In genomic region chr2:216445489-216445888, GRCh38 we compare ENCODE assay signal across 13 cellular contexts. TPM values are rescaled to one million over a fixed set of nuclear protein-coding genes. Genes with fewer than 3 reads are reported as not detected.
A peak's percentile ranks its signal among the peaks of the same experiment; 100 is the strongest.
DNase-seq lines count a peak whose midpoint lies in the region; ATAC-seq, FAIRE-seq and TF ChIP-seq lines count a peak whose summit lies in the region.
"Had no signal": no experiment of that assay in that cellular context is flagged by ENCODE, and none has a peak within 500 bp of the region (broad histone marks: within the 10 kb centered on the region; RNA-seq: fewer than 3 reads in every experiment).

No MANE protein-coding gene starts in this region.

- TF ChIP-seq CTCF in endothelial cell of umbilical vein (IDR thresholded peaks at IDR 0.05; ENCODE audit: extremely low read depth in 1 of 2, insufficient read depth in 1 of 2, low read depth in 1 of 2, low read length in 2 of 2) = no peak

- peaks cover 57 to 73% of the 10 kb centered on the region in 2 donors for H3K36me3 Mint-ChIP-seq in stimulated activated naive B cell treated with anti-CD40 and anti-IgM and Interleukin-4, amounts not matched to agents 10 μg/mL and 1 μg/mL and 100 μg/mL, for 72 hours

- H3K9me3 Mint-ChIP-seq in stimulated activated naive B cell treated with anti-CD40 and anti-IgM and Interleukin-4, amounts not matched to agents 10 μg/mL and 1 μg/mL and 100 μg/mL, for 72 hours = peaks cover 3 to 5% of the 10 kb centered on the region in 2 donors

- H3K4me1 ChIP-seq in endothelial cell of umbilical vein (ENCODE audit: control insufficient read depth, extremely low read depth, insufficient read depth, low read length) (no peaks in the 10 kb centered on the region), GM23248 (ENCODE audit: insufficient read depth) (no peaks in the 10 kb centered on the region)
- H3K4me1 ChIP-seq: BLaER1 had no signal

- no peak for TF ChIP-seq POLR2A in endothelial cell of umbilical vein (IDR thresholded peaks at IDR 0.05; ENCODE audit: low read depth, low read length)

- no peaks in the 10 kb centered on the region for H3K4me1 Mint-ChIP-seq in stimulated activated naive B cell treated with anti-CD40 and anti-IgM and Interleukin-4, amounts not matched to agents 10 μg/mL and 1 μg/mL and 100 μg/mL, for 72 hours
- H3K4me1 Mint-ChIP-seq: IgD-negative memory B cell had no signal

- H3K9me2 ChIP-seq in GM23248 (ENCODE audit: insufficient read depth) = no peaks in the 10 kb centered on the region

- CTCF ChIA-PET in endothelial cell of umbilical vein (lab: Charles Lee) = interaction anchor here (0.6 to 1.1 kb wide), 2 partner anchors 39 to 1268 kb away, joined by 3 read pairs; no protein-coding TSS in a partner anchor

- FAIRE-seq in endothelial cell of umbilical vein (lab: Jason Lieb, UNC) = no peak

- H3K36me3 ChIP-seq in endothelial cell of umbilical vein (ENCODE audit: control insufficient read depth in 2 of 2, extremely low read depth in 1 of 2, insufficient read depth in 2 of 2, low read length in 2 of 2) (peaks cover 8 to 14% of the 10 kb centered on the region in 2 experiments), GM23248 (ENCODE audit: low read depth) (peaks cover 52% of the 10 kb centered on the region)

- H3K4me2 ChIP-seq in endothelial cell of umbilical vein (ENCODE audit: insufficient read depth, low read length) = no peak overlapping the region
- no peak overlapping the region for H3K4me2 ChIP-seq in GM23248 (ENCODE audit: unreplicated experiment)
- H3K4me2 ChIP-seq: BLaER1 had no signal

- POLR2A ChIA-PET in endothelial cell of umbilical vein (lab: Charles Lee) = interaction anchor here (1.1 kb wide), 1 partner anchor 53 kb away, joined by 6 read pairs; the partner anchor contains the start of gene RPL37A

- no peaks in the 10 kb centered on the region for H3K27me3 ChIP-seq in endothelial cell of umbilical vein (ENCODE audit: control insufficient read depth in 2 of 2, insufficient read depth in 2 of 2, low read length in 2 of 2)
- no peaks in the 10 kb centered on the region for H3K27me3 ChIP-seq in GM23248 (replicated peaks; ENCODE audit: insufficient read depth)
- H3K27me3 ChIP-seq: BLaER1 had no signal

- no peaks in the 10 kb centered on the region for H4K20me1 ChIP-seq in endothelial cell of umbilical vein (replicated peaks; ENCODE audit: control insufficient read depth, extremely low read depth, insufficient read depth, low read length)
- H4K20me1 ChIP-seq in GM23248 (ENCODE audit: insufficient read depth) = no peaks in the 10 kb centered on the region
- H4K20me1 ChIP-seq: BLaER1 had no signal

- H3K27ac Mint-ChIP-seq in stimulated activated naive B cell treated with anti-CD40 and anti-IgM and Interleukin-4, amounts not matched to agents 10 μg/mL and 1 μg/mL and 100 μg/mL, for 72 hours = no peak overlapping the region
- H3K27ac Mint-ChIP-seq: IgD-negative memory B cell had no signal

- H3K27ac ChIP-seq in endothelial cell of umbilical vein (ENCODE audit: insufficient read depth, low read depth, low read length) (no peak overlapping the region), GM23248 (no peak overlapping the region)
- H3K27ac ChIP-seq: BLaER1 had no signal

- intact Hi-C loops in endothelial cell of umbilical vein (cut with micrococcal nuclease) = no loop called here

- no peak for ATAC-seq in stimulated activated naive B cell treated with anti-CD40 and anti-IgM and Interleukin-4, amounts not matched to agents 10 μg/mL and 1 μg/mL and 100 μg/mL, for 72 hours (replicated peaks)
- ATAC-seq: PC-3 had no signal

- H3K79me2 ChIP-seq in endothelial cell of umbilical vein (ENCODE audit: control insufficient read depth, insufficient read depth, low read length) (no peaks in the 10 kb centered on the region), GM23248 (ENCODE audit: insufficient read depth) (no peaks in the 10 kb centered on the region)

- dilution Hi-C loops in endothelial cell of umbilical vein (cut with MboI; ENCODE audit: extremely low pct_ligation_motif_present, low sequenced_read_pairs) = no loop called here

- H2AFZ ChIP-seq in endothelial cell of umbilical vein (ENCODE audit: low read depth, low read length) = no peak overlapping the region
- H2AFZ ChIP-seq in GM23248 = no peak overlapping the region

- H3K4me3 ChIP-seq in endothelial cell of umbilical vein (replicated peaks in 1 of 3; ENCODE audit: insufficient read depth in 1 of 3, low read depth in 1 of 3, low read length in 3 of 3) = no peak overlapping the region
- H3K4me3 ChIP-seq in GM23248 = no peak overlapping the region
- H3K4me3 ChIP-seq: BLaER1 had no signal

- 89% methylated on average over 5 of the region's 5 CpGs for WGBS in GM23248 (ENCODE audit: low coverage in 1 of 2, low lambda C conversion rate in 2 of 2, missing lambda C conversion rate in 2 of 2), 2 experiments

- in situ Hi-C loops in GM23248 (cut with MboI) = no loop called here

- H3F3A ChIP-seq in GM23248 (ENCODE audit: insufficient read depth) = no peaks in the 10 kb centered on the region

- H3K9ac ChIP-seq in endothelial cell of umbilical vein (replicated peaks; ENCODE audit: extremely low read depth, insufficient read depth, low read length) = no peak overlapping the region
- no peak overlapping the region for H3K9ac ChIP-seq in GM23248
- H3K9ac ChIP-seq: BLaER1 had no signal

- no peaks in the 10 kb centered on the region for H3K9me3 ChIP-seq in endothelial cell of umbilical vein (replicated peaks; ENCODE audit: control insufficient read depth, insufficient read depth, low read length)
- H3K9me3 ChIP-seq in GM23248 (ENCODE audit: low read depth) = no peaks in the 10 kb centered on the region

- no TSS peak for BruUV-seq in endothelial cell of umbilical vein (replicated peaks; lab: Mats Ljungman, UMichigan)

- H3K9me1 ChIP-seq in endothelial cell of umbilical vein (replicated peaks; ENCODE audit: control insufficient read depth, extremely low read depth, insufficient read depth, low read length) = no peaks in the 10 kb centered on the region

- H3K27me3 Mint-ChIP-seq in stimulated activated naive B cell treated with anti-CD40 and anti-IgM and Interleukin-4, amounts not matched to agents 10 μg/mL and 1 μg/mL and 100 μg/mL, for 72 hours = no peaks in the 10 kb centered on the region
- H3K27me3 Mint-ChIP-seq: IgD-negative memory B cell had no signal

- H3K4me3 Mint-ChIP-seq in stimulated activated naive B cell treated with anti-CD40 and anti-IgM and Interleukin-4, amounts not matched to agents 10 μg/mL and 1 μg/mL and 100 μg/mL, for 72 hours = no peak overlapping the region
- H3K4me3 Mint-ChIP-seq: H9, IgD-negative memory B cell had no signal

- DNase-seq in EH (ENCODE audit: low read depth) = peak; percentile 7
- DNase-seq in NCI-H1105 treated with DMSO at 0.1 percent for 48 hours (lab: John Stamatoyannopoulos, UW) = peak; percentile 55
- peak; percentile 89 for DNase-seq in NCI-H69 (lab: John Stamatoyannopoulos, UW)
- peak; percentile 20 for DNase-seq in endothelial cell of umbilical vein (ENCODE audit: low read depth, low spot score)
- no peak for DNase-seq in GM23248
- no peak for DNase-seq in stimulated activated naive B cell treated with anti-CD40 and anti-IgM and Interleukin-4, amounts not matched to agents 10 μg/mL and 1 μg/mL and 100 μg/mL, for 72 hours
- no peak for DNase-seq in NCI-H187 treated with DMSO at 0.1 percent for 48 hours (lab: John Stamatoyannopoulos, UW)
- DNase-seq: H9, NCI-H2107, NCI-H510A, PC-3 had no signal

TF ChIP-seq in endothelial cell of umbilical vein, 7 proteins besides CTCF, POLR2A, EP300 and RAD21:
- TF ChIP-seq GATA2 (IDR thresholded peaks at IDR 0.05; ENCODE audit: insufficient read depth, insufficient read length, low read depth, low read length) = no peak
- TF ChIP-seq JUN (IDR thresholded peaks at IDR 0.05; ENCODE audit: borderline replicate concordance, insufficient read depth, insufficient read length, low read depth) = no peak
- no peak for TF ChIP-seq MYC (IDR thresholded peaks at IDR 0.05; ENCODE audit: low read depth, low read length)
- no peak for TF ChIP-seq EZH2 (IDR thresholded peaks at IDR 0.05; ENCODE audit: borderline replicate concordance, low read depth, low read length, severe bottlenecking)
- TF ChIP-seq POLR2AphosphoS5 (IDR thresholded peaks at IDR 0.05; ENCODE audit: insufficient read depth, low read depth, low read length) = no peak
- TF ChIP-seq, protein P1, sequence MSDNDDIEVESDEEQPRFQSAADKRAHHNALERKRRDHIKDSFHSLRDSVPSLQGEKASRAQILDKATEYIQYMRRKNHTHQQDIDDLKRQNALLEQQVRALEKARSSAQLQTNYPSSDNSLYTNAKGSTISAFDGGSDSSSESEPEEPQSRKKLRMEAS (IDR thresholded peaks at IDR 0.05; ENCODE audit: insufficient read depth, insufficient read length) = no peak
- TF ChIP-seq FOS (IDR thresholded peaks at IDR 0.05; ENCODE audit: borderline replicate concordance, insufficient read depth, low read length) = no peak

RNA-seq across cellular contexts. Expression of gene SMARCAL1, which starts 33.2 kb away (rescaled TPM):
- 28.2 and 30.7 TPM in 2 replicates for total RNA-seq in endothelial cell of umbilical vein
- 24.5 and 25.4 TPM in 2 replicates for polyA plus RNA-seq in endothelial cell of umbilical vein
- polyA plus RNA-seq in endothelial cell of umbilical vein (2011; cell fraction: cytosol; rRNA removed) = 27.8 and 28.6 TPM in 2 replicates
- 33.4 and 40.5 TPM in 2 replicates for polyA plus RNA-seq in endothelial cell of umbilical vein (2011; cell fraction: nucleus; rRNA removed)
- polyA plus RNA-seq in endothelial cell of umbilical vein (2012) = 20.7 and 22.3 TPM in 2 replicates
- 47.6 and 48.6 TPM in 2 replicates for polyA minus RNA-seq in endothelial cell of umbilical vein
- polyA minus RNA-seq in endothelial cell of umbilical vein (2011; cell fraction: cytosol; rRNA and poly(A)+ RNA removed) = 7.8 TPM
- polyA minus RNA-seq in endothelial cell of umbilical vein (2011; cell fraction: nucleus; rRNA and poly(A)+ RNA removed) = 66.7 and 68.1 TPM in 2 replicates
- 10.9 and 17.8 TPM in 2 replicates for total RNA-seq in GM23248 (2014; rRNA removed; shearing (Covaris generic))
- 30.5 and 32.3 TPM in 2 replicates for polyA plus RNA-seq in GM23248 (2016; fragmentation: Nextera tagmentation; extraction: Ambion mirVana)

RNA-seq across cellular contexts. Expression of gene RPL37A, which starts 53.2 kb away (rescaled TPM):
- total RNA-seq in endothelial cell of umbilical vein = 2,628 and 2,952 TPM in 2 replicates
- polyA plus RNA-seq in endothelial cell of umbilical vein (1,143 and 1,889 TPM in 2 replicates), GM23248 (2016; fragmentation: Nextera tagmentation; extraction: Ambion mirVana) (1,627 and 1,708 TPM in 2 replicates)
- 2,402 and 3,048 TPM in 2 replicates for polyA plus RNA-seq in endothelial cell of umbilical vein (2011; cell fraction: cytosol; rRNA removed)
- polyA plus RNA-seq in endothelial cell of umbilical vein (2011; cell fraction: nucleus; rRNA removed) = 806 and 883 TPM in 2 replicates
- polyA plus RNA-seq in endothelial cell of umbilical vein (2012) = 5,195 and 6,189 TPM in 2 replicates
- 605 and 868 TPM in 2 replicates for polyA minus RNA-seq in endothelial cell of umbilical vein
- polyA minus RNA-seq in endothelial cell of umbilical vein (2011; cell fraction: cytosol; rRNA and poly(A)+ RNA removed) = 771 TPM
- polyA minus RNA-seq in endothelial cell of umbilical vein (2011; cell fraction: nucleus; rRNA and poly(A)+ RNA removed) = 140 and 162 TPM in 2 replicates
- total RNA-seq in GM23248 (2014; rRNA removed; shearing (Covaris generic)) = 979 and 1,006 TPM in 2 replicates

Comparison
In these comparisons a context has a peak if more than half of its experiments do, and no peak if none do; other contexts are left out.
1. DNase-seq: peak in EH (single experiment), NCI-H1105 treated with DMSO at 0.1 percent for 48 hours (single experiment), NCI-H69 (single experiment) and endothelial cell of umbilical vein (single experiment); none in GM23248 (single experiment), stimulated activated naive B cell treated with anti-CD40 and anti-IgM and Interleukin-4, amounts not matched to agents 10 μg/mL and 1 μg/mL and 100 μg/mL, for 72 hours (single experiment) and NCI-H187 treated with DMSO at 0.1 percent for 48 hours (single experiment).